In the genomic region with DNA sequence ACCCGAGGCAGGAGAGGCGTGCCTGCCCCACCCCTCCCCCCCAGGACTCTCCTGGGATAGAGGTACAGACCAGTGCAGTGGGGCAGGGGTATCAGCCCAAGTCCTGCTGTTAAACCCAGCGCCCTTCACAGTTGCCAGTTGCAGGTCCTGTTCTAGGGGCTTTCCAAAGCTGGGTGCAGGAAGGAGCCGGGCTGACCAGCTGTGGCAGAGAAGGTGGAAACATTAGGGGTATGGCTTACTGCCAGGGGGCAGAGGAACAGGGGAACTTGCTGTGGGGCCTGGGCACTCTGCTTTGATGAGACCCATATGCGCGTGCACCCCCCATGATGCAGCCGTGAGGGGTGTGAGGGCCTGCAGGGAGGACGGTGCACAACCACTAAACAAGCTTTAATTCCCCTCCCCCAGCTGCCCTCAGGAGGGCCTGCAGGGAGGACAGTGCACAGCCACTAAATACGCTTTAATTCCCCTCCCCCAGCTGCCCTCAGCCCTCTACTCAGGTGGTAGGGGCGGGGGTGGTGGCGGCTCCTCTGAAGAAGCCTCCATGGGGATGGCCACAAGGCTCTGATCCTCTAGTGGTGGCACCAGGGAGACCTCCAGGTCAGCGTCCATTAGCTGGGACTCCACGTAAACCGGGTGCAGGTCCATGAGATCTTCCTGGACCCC, we compare ENCODE assay signal across 21 cellular contexts. TPM values are rescaled to one million over a fixed set of nuclear protein-coding genes. Genes with fewer than 3 reads are reported as not detected.
"Had no signal": no experiment of that assay in that cellular context is flagged by ENCODE, and none has a peak within 500 bp of the region (broad histone marks: within the 10 kb centered on the region; RNA-seq: fewer than 3 reads in every experiment).

No MANE protein-coding gene starts in this region.

- H3K27ac ChIP-seq: esophagus squamous epithelium, heart right ventricle, left lung, upper lobe of left lung had no signal

- H3K4me3 ChIP-seq: skin epidermis had no signal

- H3K9me3 Mint-ChIP-seq: activated naive CD8-positive, alpha-beta T cell treated with anti-CD3 and anti-CD28 coated beads for 36 hours; nephron; stimulated activated naive CD8-positive, alpha-beta T cell treated with anti-CD3 and anti-CD28 coated beads, Interleukin-15, Interleukin-2, amounts not matched to agents 100 ng/mL and 50 ng/mL, for 24 hours had no signal

- H3K9me3 ChIP-seq: esophagus squamous epithelium, heart right ventricle, left lung, upper lobe of left lung had no signal

- H3K36me3 Mint-ChIP-seq: activated naive CD8-positive, alpha-beta T cell treated with anti-CD3 and anti-CD28 coated beads for 36 hours had no signal

- H3K36me3 ChIP-seq: esophagus squamous epithelium, heart right ventricle, left lung, upper lobe of left lung had no signal

- DNase-seq: activated CD4-positive, alpha-beta T cell treated with anti-CD3 and anti-CD28 coated beads, Interleukin-2, amount 50 U/mL, for 4 hours; activated naive CD8-positive, alpha-beta T cell treated with anti-CD3 and anti-CD28 coated beads for 36 hours; activated T-cell treated with anti-CD3 and anti-CD28 coated beads for 4 hours; amniotic stem cell; dermis blood vessel endothelial cell; effector memory CD4-positive, alpha-beta T cell; esophagus squamous epithelium; heart right ventricle; left lung; midbrain; right cardiac atrium had no signal

- H3K27ac Mint-ChIP-seq: activated naive CD8-positive, alpha-beta T cell treated with anti-CD3 and anti-CD28 coated beads for 36 hours; nephron; progenitor cell of endocrine pancreas; stimulated activated naive CD8-positive, alpha-beta T cell treated with anti-CD3 and anti-CD28 coated beads, Interleukin-15, Interleukin-2, amounts not matched to agents 100 ng/mL and 50 ng/mL, for 24 hours had no signal

- H3K4me3 Mint-ChIP-seq: activated naive CD8-positive, alpha-beta T cell treated with anti-CD3 and anti-CD28 coated beads for 36 hours; stimulated activated naive CD8-positive, alpha-beta T cell treated with anti-CD3 and anti-CD28 coated beads, Interleukin-15, Interleukin-2, amounts not matched to agents 100 ng/mL and 50 ng/mL, for 24 hours had no signal

- ATAC-seq: heart right ventricle, left lung, right cardiac atrium had no signal

- H3K4me1 Mint-ChIP-seq: nephron had no signal

RNA-seq across cellular contexts. Expression of a gene that starts 0.8 kb away (rescaled TPM):
- total RNA-seq: activated naive CD8-positive, alpha-beta T cell treated with anti-CD3 and anti-CD28 coated beads for 36 hours; chondrocyte; dermis blood vessel endothelial cell; endothelial cell of umbilical vein; heart right ventricle; kidney epithelial cell; lung microvascular endothelial cell; omental fat pad; right cardiac atrium had no signal
- polyA plus RNA-seq: heart right ventricle, right cardiac atrium had no signal

RNA-seq across cellular contexts. Expression of a gene that starts 1.2 kb away (rescaled TPM):
- total RNA-seq: activated naive CD8-positive, alpha-beta T cell treated with anti-CD3 and anti-CD28 coated beads for 36 hours; chondrocyte; dermis blood vessel endothelial cell; endothelial cell of umbilical vein; esophagus squamous epithelium; heart right ventricle; kidney epithelial cell; left lung; lung microvascular endothelial cell; omental fat pad; progenitor cell of endocrine pancreas; right cardiac atrium; upper lobe of left lung had no signal
- polyA plus RNA-seq: endothelial cell of umbilical vein, heart right ventricle, right cardiac atrium had no signal
